Comparison of ENCODE assay signal across 1 cellular context in the genomic region with DNA sequence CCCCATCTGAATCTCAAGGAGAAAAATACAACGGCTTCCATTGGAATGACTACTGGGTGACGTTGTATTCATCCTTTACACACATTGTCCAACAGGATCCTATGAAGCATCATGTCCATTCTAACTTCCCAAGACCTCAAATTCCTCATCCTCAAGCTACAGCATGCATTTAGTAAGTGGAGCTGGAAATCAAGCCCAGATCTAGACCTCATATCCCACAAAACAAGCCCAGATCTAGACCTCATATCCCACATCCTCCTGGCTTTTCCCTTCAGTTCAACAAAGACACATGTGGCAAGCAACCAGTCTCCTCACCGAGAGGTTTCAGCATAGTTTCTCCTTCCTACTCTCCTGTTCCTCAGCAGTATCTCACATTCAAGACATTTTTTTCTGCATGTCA.
TF ChIP-seq lines count a peak whose summit lies in the region.

No MANE protein-coding gene starts in this region.

TF ChIP-seq in GM23338, 12 proteins besides CTCF, POLR2A, EP300 and RAD21 (continued from another document):
- TF ChIP-seq, protein P1, sequence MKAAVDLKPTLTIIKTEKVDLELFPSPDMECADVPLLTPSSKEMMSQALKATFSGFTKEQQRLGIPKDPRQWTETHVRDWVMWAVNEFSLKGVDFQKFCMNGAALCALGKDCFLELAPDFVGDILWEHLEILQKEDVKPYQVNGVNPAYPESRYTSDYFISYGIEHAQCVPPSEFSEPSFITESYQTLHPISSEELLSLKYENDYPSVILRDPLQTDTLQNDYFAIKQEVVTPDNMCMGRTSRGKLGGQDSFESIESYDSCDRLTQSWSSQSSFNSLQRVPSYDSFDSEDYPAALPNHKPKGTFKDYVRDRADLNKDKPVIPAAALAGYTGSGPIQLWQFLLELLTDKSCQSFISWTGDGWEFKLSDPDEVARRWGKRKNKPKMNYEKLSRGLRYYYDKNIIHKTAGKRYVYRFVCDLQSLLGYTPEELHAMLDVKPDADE (IDR thresholded peaks at IDR 0.05), result no peak
- TF ChIP-seq ZNF331 (CRISPR knock-in tag; IDR thresholded peaks at IDR 0.05; ENCODE audit: low read depth), result no peak
- no peak for TF ChIP-seq POLR2AphosphoS5 (IDR thresholded peaks at IDR 0.05; ENCODE audit: low read depth)
- TF ChIP-seq, protein P2, sequence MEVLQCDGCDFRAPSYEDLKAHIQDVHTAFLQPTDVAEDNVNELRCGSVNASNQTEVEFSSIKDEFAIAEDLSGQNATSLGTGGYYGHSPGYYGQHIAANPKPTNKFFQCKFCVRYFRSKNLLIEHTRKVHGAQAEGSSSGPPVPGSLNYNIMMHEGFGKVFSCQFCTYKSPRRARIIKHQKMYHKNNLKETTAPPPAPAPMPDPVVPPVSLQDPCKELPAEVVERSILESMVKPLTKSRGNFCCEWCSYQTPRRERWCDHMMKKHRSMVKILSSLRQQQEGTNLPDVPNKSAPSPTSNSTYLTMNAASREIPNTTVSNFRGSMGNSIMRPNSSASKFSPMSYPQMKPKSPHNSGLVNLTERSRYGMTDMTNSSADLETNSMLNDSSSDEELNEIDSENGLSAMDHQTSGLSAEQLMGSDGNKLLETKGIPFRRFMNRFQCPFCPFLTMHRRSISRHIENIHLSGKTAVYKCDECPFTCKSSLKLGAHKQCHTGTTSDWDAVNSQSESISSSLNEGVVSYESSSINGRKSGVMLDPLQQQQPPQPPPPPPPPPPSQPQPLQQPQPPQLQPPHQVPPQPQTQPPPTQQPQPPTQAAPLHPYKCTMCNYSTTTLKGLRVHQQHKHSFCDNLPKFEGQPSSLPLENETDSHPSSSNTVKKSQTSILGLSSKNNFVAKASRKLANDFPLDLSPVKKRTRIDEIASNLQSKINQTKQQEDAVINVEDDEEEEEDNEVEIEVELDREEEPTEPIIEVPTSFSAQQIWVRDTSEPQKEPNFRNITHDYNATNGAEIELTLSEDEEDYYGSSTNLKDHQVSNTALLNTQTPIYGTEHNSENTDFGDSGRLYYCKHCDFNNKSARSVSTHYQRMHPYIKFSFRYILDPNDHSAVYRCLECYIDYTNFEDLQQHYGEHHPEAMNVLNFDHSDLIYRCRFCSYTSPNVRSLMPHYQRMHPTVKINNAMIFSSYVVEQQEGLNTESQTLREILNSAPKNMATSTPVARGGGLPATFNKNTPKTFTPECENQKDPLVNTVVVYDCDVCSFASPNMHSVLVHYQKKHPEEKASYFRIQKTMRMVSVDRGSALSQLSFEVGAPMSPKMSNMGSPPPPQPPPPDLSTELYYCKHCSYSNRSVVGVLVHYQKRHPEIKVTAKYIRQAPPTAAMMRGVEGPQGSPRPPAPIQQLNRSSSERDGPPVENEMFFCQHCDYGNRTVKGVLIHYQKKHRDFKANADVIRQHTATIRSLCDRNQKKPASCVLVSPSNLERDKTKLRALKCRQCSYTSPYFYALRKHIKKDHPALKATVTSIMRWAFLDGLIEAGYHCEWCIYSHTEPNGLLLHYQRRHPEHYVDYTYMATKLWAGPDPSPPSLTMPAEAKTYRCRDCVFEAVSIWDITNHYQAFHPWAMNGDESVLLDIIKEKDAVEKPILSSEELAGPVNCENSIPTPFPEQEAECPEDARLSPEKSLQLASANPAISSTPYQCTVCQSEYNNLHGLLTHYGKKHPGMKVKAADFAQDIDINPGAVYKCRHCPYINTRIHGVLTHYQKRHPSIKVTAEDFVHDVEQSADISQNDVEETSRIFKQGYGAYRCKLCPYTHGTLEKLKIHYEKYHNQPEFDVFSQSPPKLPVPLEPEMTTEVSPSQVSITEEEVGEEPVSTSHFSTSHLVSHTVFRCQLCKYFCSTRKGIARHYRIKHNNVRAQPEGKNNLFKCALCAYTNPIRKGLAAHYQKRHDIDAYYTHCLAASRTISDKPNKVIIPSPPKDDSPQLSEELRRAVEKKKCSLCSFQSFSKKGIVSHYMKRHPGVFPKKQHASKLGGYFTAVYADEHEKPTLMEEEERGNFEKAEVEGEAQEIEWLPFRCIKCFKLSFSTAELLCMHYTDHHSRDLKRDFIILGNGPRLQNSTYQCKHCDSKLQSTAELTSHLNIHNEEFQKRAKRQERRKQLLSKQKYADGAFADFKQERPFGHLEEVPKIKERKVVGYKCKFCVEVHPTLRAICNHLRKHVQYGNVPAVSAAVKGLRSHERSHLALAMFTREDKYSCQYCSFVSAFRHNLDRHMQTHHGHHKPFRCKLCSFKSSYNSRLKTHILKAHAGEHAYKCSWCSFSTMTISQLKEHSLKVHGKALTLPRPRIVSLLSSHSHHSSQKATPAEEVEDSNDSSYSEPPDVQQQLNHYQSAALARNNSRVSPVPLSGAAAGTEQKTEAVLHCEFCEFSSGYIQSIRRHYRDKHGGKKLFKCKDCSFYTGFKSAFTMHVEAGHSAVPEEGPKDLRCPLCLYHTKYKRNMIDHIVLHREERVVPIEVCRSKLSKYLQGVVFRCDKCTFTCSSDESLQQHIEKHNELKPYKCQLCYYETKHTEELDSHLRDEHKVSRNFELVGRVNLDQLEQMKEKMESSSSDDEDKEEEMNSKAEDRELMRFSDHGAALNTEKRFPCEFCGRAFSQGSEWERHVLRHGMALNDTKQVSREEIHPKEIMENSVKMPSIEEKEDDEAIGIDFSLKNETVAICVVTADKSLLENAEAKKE (CRISPR knock-in tag; IDR thresholded peaks at IDR 0.05), result no peak
- no peak for TF ChIP-seq JUNB (IDR thresholded peaks at IDR 0.05; ENCODE audit: unreplicated experiment)
- TF ChIP-seq STAT1 (IDR thresholded peaks at IDR 0.05; ENCODE audit: unreplicated experiment), result no peak
- TF ChIP-seq NANOG (IDR thresholded peaks at IDR 0.05; ENCODE audit: borderline replicate concordance), result no peak
- no peak for TF ChIP-seq CREB1 (CRISPR knock-in tag; IDR thresholded peaks at IDR 0.05; ENCODE audit: low read depth)
